Comparison of ENCODE assay signal across 8 cellular contexts in the genomic region with DNA sequence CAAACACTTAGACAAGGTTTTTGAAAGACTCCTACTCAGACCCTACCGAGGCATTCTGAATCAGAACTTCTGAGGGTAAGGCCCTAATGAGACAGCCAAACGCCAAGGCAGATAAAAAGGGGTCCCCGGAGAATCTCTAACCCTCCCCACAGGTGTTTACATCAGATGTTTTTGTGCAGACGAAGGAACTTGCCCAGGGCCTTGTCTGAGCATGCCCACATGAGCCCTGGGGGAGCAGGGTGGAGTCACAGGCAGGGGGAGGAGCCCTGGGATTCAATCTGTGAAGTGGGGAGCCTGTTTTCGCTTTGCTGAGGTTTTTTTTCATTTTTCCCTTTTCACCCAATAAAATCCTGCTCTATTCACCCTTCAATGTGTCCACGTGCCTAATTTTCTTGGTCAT.
A peak's percentile ranks its signal among the peaks of the same experiment; 100 is the strongest.
DNase-seq lines count a peak whose midpoint lies in the region; ATAC-seq and TF ChIP-seq lines count a peak whose summit lies in the region.

No MANE protein-coding gene starts in this region.

- TF ChIP-seq CTCF in PC-3 (conservative IDR thresholded peaks at IDR 0.05; ENCODE audit: low read depth, low read length), result no peak
- TF ChIP-seq CTCF in neural crest cell (conservative IDR thresholded peaks at IDR 0.05), result no peak

- ATAC-seq in PC-3 (no peak), GM19452 (IDR thresholded peaks at IDR 0.05; ENCODE audit: unreplicated experiment) (no peak), HG03520 (IDR thresholded peaks at IDR 0.05; ENCODE audit: unreplicated experiment) (no peak)

- no peak overlapping the region for H3K4me3 Mint-ChIP-seq in neural crest cell

- intact Hi-C loops in PC-3 (cut with micrococcal nuclease), result no loop called here

- peak overlapping the region; percentile 33; the same call in 1 of the 2 replicates for H3K27ac ChIP-seq in PC-3 (ENCODE audit: low read length)
- peak overlapping the region; percentile 48 for H3K27ac ChIP-seq in urinary bladder (ENCODE audit: low read depth)

- H4K20me1 ChIP-seq in PC-3 (ENCODE audit: low read length), result no peaks in the 10 kb centered on the region

- H3K9me3 Mint-ChIP-seq in neural crest cell, result no peaks in the 10 kb centered on the region

- H3K36me3 ChIP-seq in PC-3 (ENCODE audit: low read depth, low read length) (no peaks in the 10 kb centered on the region), urinary bladder (ENCODE audit: insufficient read depth) (no peaks in the 10 kb centered on the region)

- peak overlapping the region; percentile 50; the same call in 1 of the 2 replicates for H3K4me2 ChIP-seq in PC-3 (ENCODE audit: low read length)

- no peaks in the 10 kb centered on the region for H3K27me3 Mint-ChIP-seq in neural crest cell (ENCODE audit: low read depth)

- H3K9me3 ChIP-seq in PC-3 (ENCODE audit: low read length), result no peaks in the 10 kb centered on the region

- H3K4me3 ChIP-seq in PC-3 (ENCODE audit: low read length), result no peak overlapping the region
- no peak overlapping the region for H3K4me3 ChIP-seq in urinary bladder (ENCODE audit: low read depth, low read length)

- H3K79me2 ChIP-seq in PC-3 (ENCODE audit: low read length), result no peaks in the 10 kb centered on the region

- H3K36me3 Mint-ChIP-seq in neural crest cell (ENCODE audit: low read depth), result no peaks in the 10 kb centered on the region

- POLR2A ChIA-PET in PC-3 (lab: Charles Lee; ENCODE audit: unreplicated experiment), result interaction anchor here (0.9 kb wide), 1 partner anchor 19 kb away, joined by 3 read pairs; no protein-coding TSS in a partner anchor

- no peak overlapping the region for H3K27ac Mint-ChIP-seq in neural crest cell (ENCODE audit: unreplicated experiment)

- peaks cover 7% of the 10 kb centered on the region for H3K4me1 Mint-ChIP-seq in neural crest cell

- H3K9me2 ChIP-seq in PC-3 (replicated peaks; ENCODE audit: low read length), result no peaks in the 10 kb centered on the region

- DNase-seq in Caki2 (ENCODE audit: low read depth) (peak; percentile 39), PC-3 (no peak), neural crest cell (ENCODE audit: low read depth, low spot score) (peak; percentile 1), SW480 (ENCODE audit: low spot score) (no peak)
- DNase-seq in activated gamma-delta T cell treated with anti-CD3 and anti-CD28 coated beads, Interleukin-2, amount 50 U/mL, for 16 hours (ENCODE audit: low read depth), result peak; percentile 43

- in situ Hi-C loops in Caki2 (cut with HindIII; ENCODE audit: low pct_unique_long_range_greater_than_20kb, low sequenced_read_pairs), result no loop called here

- no TSS peak for BruUV-seq in PC-3 (replicated peaks; lab: Mats Ljungman, UMichigan)

- WGBS in urinary bladder, result 71% methylated on average over 6 of the region's 6 CpGs

- no peak overlapping the region for H3K9ac ChIP-seq in PC-3 (ENCODE audit: low read length)

- no peaks in the 10 kb centered on the region for H3F3A ChIP-seq in PC-3 (ENCODE audit: low read length, unreplicated experiment)

- H2AFZ ChIP-seq in PC-3 (ENCODE audit: low read length), result no peak overlapping the region

- no peaks in the 10 kb centered on the region for H3K27me3 ChIP-seq in PC-3 (ENCODE audit: low read length)

- CTCF ChIA-PET in PC-3 (lab: Charles Lee), result interaction anchor here (0.6 kb wide), 2 partner anchors 30 to 172 kb away, joined by 3 read pairs; no protein-coding TSS in a partner anchor

- H3K4me1 ChIP-seq in PC-3 (ENCODE audit: insufficient read depth, low read length) (peaks cover 34% of the 10 kb centered on the region), urinary bladder (ENCODE audit: insufficient read depth) (no peaks in the 10 kb centered on the region)

Comparison
In these comparisons a context has a peak if more than half of its experiments do, and no peak if none do; other contexts are left out.
1. DNase-seq: peak in Caki2 (single experiment), activated gamma-delta T cell treated with anti-CD3 and anti-CD28 coated beads, Interleukin-2, amount 50 U/mL, for 16 hours (single experiment) and neural crest cell (single experiment); none in PC-3 (single experiment) and SW480 (single experiment).